8 cellular contexts compared by ENCODE assay signal in the genomic region with DNA sequence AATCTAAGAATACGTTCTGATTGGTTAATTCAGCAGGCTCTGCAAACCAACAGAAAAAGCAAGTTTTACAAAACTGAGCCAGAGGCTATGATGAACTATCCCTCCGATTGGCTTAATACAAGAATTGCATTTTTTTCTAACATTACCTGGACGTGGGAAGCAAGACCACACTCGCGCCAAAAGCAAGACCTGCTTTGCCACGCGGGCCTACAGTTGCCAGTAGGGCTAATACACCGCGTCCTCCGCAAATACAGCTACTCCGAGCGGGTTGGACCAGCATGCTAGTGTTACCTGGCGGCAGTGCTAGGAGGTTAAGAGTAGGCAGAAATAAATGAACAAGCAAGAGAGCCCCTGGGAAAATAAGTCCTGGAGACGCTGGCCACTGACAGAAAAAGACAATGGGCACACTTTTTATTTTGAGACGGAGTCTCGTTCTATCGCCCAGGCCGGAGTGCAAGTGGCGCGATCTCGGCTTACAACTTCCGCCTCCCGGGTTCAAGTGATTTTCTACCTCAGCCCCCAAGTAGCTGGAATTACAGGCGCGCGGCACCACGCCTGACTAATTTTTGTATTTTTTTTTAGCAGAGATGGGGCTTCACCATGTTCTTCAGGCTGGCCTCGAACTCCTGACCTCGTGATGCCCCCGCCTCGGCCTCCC.
DNase-seq lines count a peak whose midpoint lies in the region; ATAC-seq and TF ChIP-seq lines count a peak whose summit lies in the region.

No MANE protein-coding gene starts in this region.

- H3K4me1 Mint-ChIP-seq in activated CD8-positive, alpha-beta memory T cell treated with anti-CD3 and anti-CD28 coated beads, Interleukin-2, amount 10 ng/mL, durations not matched to agents 7 days and 5 days, result peaks cover 35% of the 10 kb centered on the region

- TF ChIP-seq CTCF in fibroblast of lung (conservative IDR thresholded peaks at IDR 0.05 in 1 of 2, IDR thresholded peaks at IDR 0.05 in 1 of 2; ENCODE audit: low read depth in 1 of 2, low read length in 2 of 2), result no peak
- no peak for TF ChIP-seq CTCF in retinal pigment epithelial cell (conservative IDR thresholded peaks at IDR 0.05; ENCODE audit: low read depth, low read length)

- peaks cover 2% of the 10 kb centered on the region for H3K27me3 Mint-ChIP-seq in activated CD8-positive, alpha-beta memory T cell treated with anti-CD3 and anti-CD28 coated beads, Interleukin-2, amount 10 ng/mL, durations not matched to agents 7 days and 5 days

- no peaks in the 10 kb centered on the region for H3K9me3 Mint-ChIP-seq in activated CD8-positive, alpha-beta memory T cell treated with anti-CD3 and anti-CD28 coated beads, Interleukin-2, amount 10 ng/mL, durations not matched to agents 7 days and 5 days (ENCODE audit: low read depth)

- peaks cover 2% of the 10 kb centered on the region for H3K36me3 Mint-ChIP-seq in activated CD8-positive, alpha-beta memory T cell treated with anti-CD3 and anti-CD28 coated beads, Interleukin-2, amount 10 ng/mL, durations not matched to agents 7 days and 5 days

- no peak overlapping the region for H3K9ac ChIP-seq in fibroblast of lung (ENCODE audit: insufficient read depth, low read length)

- peak; percentile 76 for DNase-seq in activated CD8-positive, alpha-beta memory T cell treated with anti-CD3 and anti-CD28 coated beads, Interleukin-2, amount 10 ng/mL, durations not matched to agents 7 days and 5 days
- DNase-seq in fibroblast of lung (ENCODE audit: low read depth in 2 of 2), result peak; percentile 57 to 88
- no peak for DNase-seq in retinal pigment epithelial cell (ENCODE audit: low read depth)
- no peak for DNase-seq in SIG-M5 treated with dmso at 0.1 percent for 504 hours (lab: John Stamatoyannopoulos, UW; ENCODE audit: unreplicated experiment)
- DNase-seq in NCI-H345 (lab: John Stamatoyannopoulos, UW), result no peak

- peak; percentile 4 for ATAC-seq in GM18858 (IDR thresholded peaks at IDR 0.05; ENCODE audit: unreplicated experiment)
- peak; percentile 18 for ATAC-seq in HG03460 (IDR thresholded peaks at IDR 0.05; ENCODE audit: unreplicated experiment)
- peak; percentile 17 for ATAC-seq in activated CD8-positive, alpha-beta memory T cell treated with anti-CD3 and anti-CD28 coated beads, Interleukin-2, amount 10 ng/mL, durations not matched to agents 7 days and 5 days
- ATAC-seq in GM18520 (IDR thresholded peaks at IDR 0.05; ENCODE audit: unreplicated experiment), result no peak

- no peaks in the 10 kb centered on the region for H3K36me3 ChIP-seq in fibroblast of lung (ENCODE audit: control insufficient read depth, insufficient read depth, low read length)

- H3K79me2 ChIP-seq in fibroblast of lung (ENCODE audit: control insufficient read depth, insufficient read depth, low read length), result no peaks in the 10 kb centered on the region

- H3K4me2 ChIP-seq in fibroblast of lung (ENCODE audit: extremely low read depth, insufficient read depth, low read length), result peak overlapping the region; percentile 97

- peak overlapping the region; percentile 82 for H3K4me3 Mint-ChIP-seq in activated CD8-positive, alpha-beta memory T cell treated with anti-CD3 and anti-CD28 coated beads, Interleukin-2, amount 10 ng/mL, durations not matched to agents 7 days and 5 days

- H3K27me3 ChIP-seq in fibroblast of lung (ENCODE audit: control insufficient read depth, insufficient read depth, low read length), result no peaks in the 10 kb centered on the region

- CTCF ChIA-PET in activated CD8-positive, alpha-beta memory T cell treated with anti-CD3 and anti-CD28 coated beads, Interleukin-2, amount 10 ng/mL, durations not matched to agents 7 days and 5 days (lab: Charles Lee), result interaction anchor here (0.9 to 6.7 kb wide), 9 partner anchors 10 to 57 kb away, joined by 3 to 30 read pairs (median 6); a partner anchor contains a TSS

- peak overlapping the region; percentile 50 to 83 (median 60) for H3K4me3 ChIP-seq in fibroblast of lung (replicated peaks in 1 of 4; ENCODE audit: control extremely low read depth in 1 of 4, insufficient read depth in 1 of 4, low read depth in 3 of 4, low read length in 4 of 4)
- peak overlapping the region; percentile 62 for H3K4me3 ChIP-seq in retinal pigment epithelial cell (ENCODE audit: low read length)

- peak overlapping the region; percentile 98 for H3K27ac Mint-ChIP-seq in activated CD8-positive, alpha-beta memory T cell treated with anti-CD3 and anti-CD28 coated beads, Interleukin-2, amount 10 ng/mL, durations not matched to agents 7 days and 5 days

- no peaks in the 10 kb centered on the region for H3K9me3 ChIP-seq in fibroblast of lung (ENCODE audit: control insufficient read depth, insufficient read depth, low read depth, low read length)

- H3K27ac ChIP-seq in fibroblast of lung (ENCODE audit: insufficient read depth, low read length), result peak overlapping the region; percentile 58

- no peaks in the 10 kb centered on the region for H3K4me1 ChIP-seq in fibroblast of lung (ENCODE audit: control insufficient read depth, extremely low read depth, insufficient read depth, low read length)

- H4K20me1 ChIP-seq in fibroblast of lung (ENCODE audit: control insufficient read depth, extremely low read depth, insufficient read depth, low read length), result no peaks in the 10 kb centered on the region

- peak overlapping the region; percentile 57 for H2AFZ ChIP-seq in fibroblast of lung (ENCODE audit: low read length)

Comparison
In these comparisons a context has a peak if more than half of its experiments do, and no peak if none do; other contexts are left out.
1. DNase-seq: peak in activated CD8-positive, alpha-beta memory T cell treated with anti-CD3 and anti-CD28 coated beads, Interleukin-2, amount 10 ng/mL, durations not matched to agents 7 days and 5 days (single experiment) and fibroblast of lung (2 of 2); none in retinal pigment epithelial cell (single experiment), SIG-M5 treated with dmso at 0.1 percent for 504 hours (single experiment) and NCI-H345 (single experiment).